8 cellular contexts compared by ENCODE assay signal in genomic region chr5:180470966-180471582, GRCh38. TPM values are rescaled to one million over a fixed set of nuclear protein-coding genes. Genes with fewer than 3 reads are reported as not detected.
DNase-seq lines count a peak whose midpoint lies in the region; ATAC-seq and TF ChIP-seq lines count a peak whose summit lies in the region.

No MANE protein-coding gene starts in this region.

- POLR2A ChIA-PET in activated B cell treated with CpG ODN at 0.5 μM for 24 hours (lab: Charles Lee), result no interaction called here

- H3K36me3 Mint-ChIP-seq in activated B cell treated with CpG ODN at 0.5 μM for 24 hours (ENCODE audit: low read depth), result no peaks in the 10 kb centered on the region

- peaks cover 10% of the 10 kb centered on the region for H3K27me3 Mint-ChIP-seq in activated B cell treated with CpG ODN at 0.5 μM for 24 hours

- H3K9me3 Mint-ChIP-seq in activated B cell treated with CpG ODN at 0.5 μM for 24 hours, result no peaks in the 10 kb centered on the region

- intact Hi-C loops in activated B cell treated with CpG ODN at 0.5 μM for 24 hours (cut with micrococcal nuclease), result loop anchor here (1.0 kb wide), 1 partner anchor 178 kb away; no protein-coding TSS in a partner anchor

- H3K27ac Mint-ChIP-seq in activated B cell treated with CpG ODN at 0.5 μM for 24 hours, result no peak overlapping the region

- peak; percentile 87 for TF ChIP-seq CTCF in AG09319 (IDR thresholded peaks at IDR 0.05; ENCODE audit: low read depth, low read length)
- peak; percentile 55 for TF ChIP-seq CTCF in activated B cell treated with CpG ODN at 0.5 μM for 24 hours (IDR thresholded peaks at IDR 0.05)

- DNase-seq in AG09319 (ENCODE audit: extremely low read depth, low read depth) (peak; percentile 23), NAMALWA (ENCODE audit: low spot score) (peak; percentile 78), activated B cell treated with CpG ODN at 0.5 μM for 24 hours (peak; percentile 36), cerebellum (ENCODE audit: low spot score) (peak; percentile 86), left lobe of liver (ENCODE audit: low spot score) (peak; percentile 62), cortex of kidney (lab: John Stamatoyannopoulos, UW) (no peak)
- peak; percentile 49 to 52 for DNase-seq in stimulated activated CD4-positive, alpha-beta T cell treated with anti-CD3 and anti-CD28 coated beads, Interleukin-2, amount 100 ng/mL, for 48 hours

- CTCF ChIA-PET in activated B cell treated with CpG ODN at 0.5 μM for 24 hours (lab: Charles Lee), result interaction anchor here (1.0 to 2.9 kb wide), 3 partner anchors 157 to 181 kb away, joined by 3 to 20 read pairs (median 3); no protein-coding TSS in a partner anchor

- no peak overlapping the region for H3K4me3 Mint-ChIP-seq in activated B cell treated with CpG ODN at 0.5 μM for 24 hours

- ATAC-seq in GM18907 (IDR thresholded peaks at IDR 0.05; ENCODE audit: unreplicated experiment) (peak; percentile 70), activated B cell treated with CpG ODN at 0.5 μM for 24 hours (ENCODE audit: low read depth) (peak; percentile 77), left lobe of liver (peak; percentile 90)

- H3K4me1 Mint-ChIP-seq in activated B cell treated with CpG ODN at 0.5 μM for 24 hours, result no peaks in the 10 kb centered on the region

RNA-seq across cellular contexts. Expression of gene CNOT6, which starts 23.1 kb away (rescaled TPM):
- total RNA-seq in activated B cell treated with CpG ODN at 0.5 μM for 24 hours, result 24.9 and 25.7 TPM in 2 replicates
- 51.7 TPM for total RNA-seq in cerebellum
- total RNA-seq in left lobe of liver, result 5.2 TPM
